In the genomic region with DNA sequence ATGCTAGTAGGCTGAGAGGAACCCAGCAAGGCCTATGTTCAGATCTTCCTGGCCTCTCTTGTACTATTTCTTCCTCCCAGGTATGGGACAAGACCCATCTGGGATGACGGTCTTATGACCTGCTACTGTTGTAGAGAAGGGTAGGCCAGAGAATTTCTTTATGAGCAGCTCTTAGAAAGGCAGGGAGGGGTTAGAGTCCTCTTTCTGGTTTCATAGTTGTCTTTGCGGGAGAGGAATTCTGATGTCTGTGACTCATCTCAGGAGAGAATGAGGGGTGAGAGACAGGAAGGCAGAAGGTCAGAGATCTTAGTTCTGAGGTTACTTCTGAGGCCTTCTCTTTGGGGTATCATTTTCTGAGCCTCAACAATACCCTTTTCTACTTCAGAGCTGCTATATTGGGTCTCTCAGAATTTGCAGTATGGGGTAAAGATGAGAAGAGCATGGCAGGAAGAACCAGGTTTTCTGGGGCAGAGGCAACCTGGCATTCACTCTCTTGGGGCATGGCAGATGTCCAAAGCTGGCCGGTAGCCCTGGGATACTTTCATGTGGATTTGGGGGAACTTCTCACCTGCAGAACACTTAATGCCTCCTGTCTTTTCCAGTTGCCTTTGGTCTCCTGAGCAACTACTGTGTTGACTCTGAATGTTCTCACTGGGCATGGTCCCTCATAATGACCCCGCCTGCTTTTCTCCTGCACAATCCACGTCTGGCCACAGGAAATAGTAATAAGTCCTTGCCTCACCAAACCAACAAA, we compare ENCODE assay signal across 9 cellular contexts.
DNase-seq lines count a peak whose midpoint lies in the region; ATAC-seq and TF ChIP-seq lines count a peak whose summit lies in the region.
"Had no signal": no experiment of that assay in that cellular context is flagged by ENCODE, and none has a peak within 500 bp of the region (broad histone marks: within the 10 kb centered on the region; RNA-seq: fewer than 3 reads in every experiment).

No MANE protein-coding gene starts in this region.

- CTCF ChIA-PET in Panc1 (lab: Charles Lee) = no interaction called here

- no peaks in the 10 kb centered on the region for H3K9me3 ChIP-seq in Panc1 (ENCODE audit: control insufficient read depth, insufficient read depth, low read depth, low read length)

- no peaks in the 10 kb centered on the region; the same call in 1 of the 2 replicates for H3K4me1 ChIP-seq in Panc1 (ENCODE audit: control insufficient read depth, insufficient read depth, low read length)

- DNase-seq in Panc1 (ENCODE audit: low read depth, low spot score) (no peak), left lobe of liver (ENCODE audit: low spot score) (peak; percentile 66), T1000 (lab: John Stamatoyannopoulos, UW) (no peak), hypothalamus (lab: John Stamatoyannopoulos, UW) (no peak), dedifferentiated amniotic fluid mesenchymal stem cell (ENCODE audit: extremely low spot score) (no peak), NCI-H82 treated with DMSO at 0.1 percent for 48 hours (lab: John Stamatoyannopoulos, UW; ENCODE audit: unreplicated experiment) (no peak)

- BruUV-seq in Panc1 (replicated peaks; lab: Mats Ljungman, UMichigan) = no TSS peak

- peak overlapping the region; percentile 39; the same call in 1 of the 2 replicates for H3K27ac ChIP-seq in Panc1 (ENCODE audit: low read length)

- in situ Hi-C loops in Panc1 (cut with HindIII; ENCODE audit: low pct_unique_long_range_greater_than_20kb, low sequenced_read_pairs) = no loop called here

- ATAC-seq in GM18517 (IDR thresholded peaks at IDR 0.05; ENCODE audit: unreplicated experiment) (peak; percentile 77), HG02588 (IDR thresholded peaks at IDR 0.05; ENCODE audit: unreplicated experiment) (peak; percentile 85), Panc1 (no peak), left lobe of liver (peak; percentile 58)

- POLR2A ChIA-PET in Panc1 (lab: Charles Lee) = no interaction called here

- TF ChIP-seq CTCF in Panc1 (IDR thresholded peaks at IDR 0.05) = no peak

- H3K27me3 ChIP-seq in Panc1 (ENCODE audit: control insufficient read depth, insufficient read depth, low read length) = no peaks in the 10 kb centered on the region

- no peaks in the 10 kb centered on the region for H3K36me3 ChIP-seq in Panc1 (ENCODE audit: control insufficient read depth, insufficient read depth, low read length)

- no peak overlapping the region for H3K4me3 ChIP-seq in Panc1 (ENCODE audit: low read depth in 2 of 2, low read length in 2 of 2)
- H3K4me3 ChIP-seq: smooth muscle cell had no signal

- intact Hi-C loops in Panc1 (cut with micrococcal nuclease; ENCODE audit: unreplicated experiment) = no loop called here
